ENCODE assay signal across 17 cellular contexts in the genomic region with DNA sequence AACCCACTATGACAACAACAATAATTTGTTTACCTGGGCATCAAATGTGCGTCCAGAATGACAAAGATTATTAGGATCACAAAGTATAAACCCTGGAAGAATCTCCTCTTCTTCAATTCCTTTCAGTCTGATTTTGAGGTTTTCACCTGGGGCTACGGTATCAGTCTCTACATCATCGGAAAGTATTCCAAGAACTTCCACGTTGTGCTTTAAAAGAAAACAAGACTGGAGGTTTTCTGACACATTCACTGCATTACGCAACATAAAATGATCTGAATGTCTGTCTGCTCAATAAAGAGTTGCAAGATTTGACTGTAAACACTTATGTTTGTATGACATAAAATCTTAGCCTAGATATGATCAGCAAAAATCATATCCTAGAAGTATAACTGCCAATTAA. TPM values are rescaled to one million over a fixed set of nuclear protein-coding genes. Genes with fewer than 3 reads are reported as not detected.
DNase-seq lines count a peak whose midpoint lies in the region; ATAC-seq, FAIRE-seq and TF ChIP-seq lines count a peak whose summit lies in the region.
"Had no signal": no experiment of that assay in that cellular context is flagged by ENCODE, and none has a peak within 500 bp of the region (broad histone marks: within the 10 kb centered on the region; RNA-seq: fewer than 3 reads in every experiment).

No MANE protein-coding gene starts in this region.

- H2BK12ac ChIP-seq in H1 (ENCODE audit: low read depth, low read length): no peak overlapping the region

- H3K9me3 ChIP-seq in T-helper 17 cell (ENCODE audit: control insufficient read depth, low read length, poor library complexity, severe bottlenecking) (no peaks in the 10 kb centered on the region), H1 (ENCODE audit: insufficient read depth in 2 of 2, low read depth in 1 of 2, low read length in 1 of 2) (no peaks in the 10 kb centered on the region), osteoblast (ENCODE audit: low read depth, low read length) (no peaks in the 10 kb centered on the region)

- H4K8ac ChIP-seq in H1 (ENCODE audit: extremely low read depth, insufficient read depth, low read length): no peak overlapping the region

- POLR2A ChIA-PET in H1 (lab: Charles Lee; ENCODE audit: partially characterized antibody): interaction anchor here (1.0 kb wide), 1 partner anchor 26 kb away, joined by 3 read pairs; a partner anchor contains a TSS
- POLR2A ChIA-PET in activated CD4-positive, alpha-beta T cell treated with anti-CD3 and anti-CD28 coated beads, Interleukin-2, amount 10 ng/mL, durations not matched to agents 7 days and 5 days (lab: Charles Lee): no interaction called here

- H3K79me2 ChIP-seq in H1 (ENCODE audit: control insufficient read depth in 1 of 2, insufficient read depth in 2 of 2, low read length in 2 of 2): no peaks in the 10 kb centered on the region
- peaks cover 49% of the 10 kb centered on the region for H3K79me2 ChIP-seq in osteoblast (ENCODE audit: insufficient read depth, low read length)

- CTCF ChIA-PET in H1 (lab: Charles Lee; ENCODE audit: partially characterized antibody): no interaction called here
- CTCF ChIA-PET in activated CD4-positive, alpha-beta T cell treated with anti-CD3 and anti-CD28 coated beads, Interleukin-2, amount 10 ng/mL, durations not matched to agents 7 days and 5 days (lab: Charles Lee): interaction anchor here (1.0 kb wide), 1 partner anchor 8 kb away, joined by 3 read pairs; no protein-coding TSS in a partner anchor

- H3K4me1 Mint-ChIP-seq in T-helper 17 cell: peaks cover 2% of the 10 kb centered on the region
- peaks cover 2% of the 10 kb centered on the region for H3K4me1 Mint-ChIP-seq in activated CD4-positive, alpha-beta T cell treated with anti-CD3 and anti-CD28 coated beads, Interleukin-2, amount 10 ng/mL, durations not matched to agents 7 days and 5 days

- no peaks in the 10 kb centered on the region for H3K27me3 ChIP-seq in H1 (replicated peaks in 1 of 4; ENCODE audit: control insufficient read depth in 3 of 4, extremely low read depth in 1 of 4, insufficient read depth in 3 of 4, low read length in 3 of 4)
- no peaks in the 10 kb centered on the region for H3K27me3 ChIP-seq in osteoblast (ENCODE audit: insufficient read depth, low read length)

- no peak overlapping the region for H3K9ac ChIP-seq in H1 (replicated peaks in 1 of 4; ENCODE audit: extremely low read depth in 1 of 4, low read depth in 3 of 4, low read length in 3 of 4)

- no peak overlapping the region for H3K14ac ChIP-seq in H1 (ENCODE audit: insufficient read length)

- no peaks in the 10 kb centered on the region for H3K9me3 Mint-ChIP-seq in activated CD4-positive, alpha-beta T cell treated with anti-CD3 and anti-CD28 coated beads, Interleukin-2, amount 10 ng/mL, durations not matched to agents 7 days and 5 days

- H2BK5ac ChIP-seq in H1 (ENCODE audit: low read depth, low read length): no peak overlapping the region

- H3K4me1 ChIP-seq in H1 (replicated peaks in 1 of 4; ENCODE audit: control insufficient read depth in 3 of 4, insufficient read depth in 4 of 4, low read length in 3 of 4) (no peaks in the 10 kb centered on the region), osteoblast (ENCODE audit: insufficient read depth, low read length) (peaks cover 7% of the 10 kb centered on the region)

- H2AFZ ChIP-seq in H1 (ENCODE audit: low read length) (no peak overlapping the region), osteoblast (ENCODE audit: low read length) (no peak overlapping the region)

- no peak overlapping the region for H2BK120ac ChIP-seq in H1 (replicated peaks; ENCODE audit: low read depth, low read length)

- H3K18ac ChIP-seq in H1 (ENCODE audit: extremely low read depth, low read length): no peak overlapping the region

- H3K27ac ChIP-seq in H1 (ENCODE audit: low read depth, low read length) (no peak overlapping the region), osteoblast (ENCODE audit: low read depth, low read length) (peak overlapping the region; percentile 28)

- ATAC-seq in T-helper 17 cell: no peak
- no peak for ATAC-seq in HG02623 (IDR thresholded peaks at IDR 0.05; ENCODE audit: unreplicated experiment)
- ATAC-seq in GM18867 (IDR thresholded peaks at IDR 0.05; ENCODE audit: unreplicated experiment): no peak

- TF ChIP-seq CTCF in H1 (IDR thresholded peaks at IDR 0.05; ENCODE audit: control extremely low read depth in 1 of 3, insufficient read depth in 1 of 3, low read depth in 1 of 3, low read length in 3 of 3) (no peak), osteoblast (IDR thresholded peaks at IDR 0.05; ENCODE audit: extremely low read depth, low read depth, low read length) (no peak)

- H4K91ac ChIP-seq in H1 (replicated peaks; ENCODE audit: insufficient read length, low read length): no peak overlapping the region

- H2BK15ac ChIP-seq in H1 (ENCODE audit: low read length): no peak overlapping the region

- H3K4me2 ChIP-seq in H1 (ENCODE audit: insufficient read depth in 1 of 2, low read depth in 2 of 2, low read length in 2 of 2): no peak overlapping the region
- H3K4me2 ChIP-seq in osteoblast (ENCODE audit: insufficient read depth, low read length): no peak overlapping the region

- TF ChIP-seq POLR2A in H1 (IDR thresholded peaks at IDR 0.05; ENCODE audit: control extremely low read depth in 1 of 2, low read depth in 2 of 2, low read length in 2 of 2): no peak

- H4K20me1 ChIP-seq in H1 (replicated peaks in 1 of 2; ENCODE audit: control insufficient read depth in 1 of 2, insufficient read depth in 2 of 2, low read length in 2 of 2) (no peaks in the 10 kb centered on the region), osteoblast (ENCODE audit: insufficient read depth, low read length) (peaks cover 13% of the 10 kb centered on the region)

- H2AK5ac ChIP-seq in H1 (ENCODE audit: low read depth, low read length): no peak overlapping the region

- peak overlapping the region; percentile 11 for H3K27ac Mint-ChIP-seq in T-helper 17 cell
- H3K27ac Mint-ChIP-seq in activated CD4-positive, alpha-beta T cell treated with anti-CD3 and anti-CD28 coated beads, Interleukin-2, amount 10 ng/mL, durations not matched to agents 7 days and 5 days: no peak overlapping the region

- H3K36me3 ChIP-seq in H1 (ENCODE audit: control insufficient read depth in 2 of 4, insufficient read depth in 4 of 4, low read length in 3 of 4) (peaks cover 5 to 73% (median 50%) of the 10 kb centered on the region in 4 experiments; a peak in 7 of 8 replicates), osteoblast (ENCODE audit: insufficient read depth, low read length) (peaks cover 80% of the 10 kb centered on the region)

- H3K36me3 Mint-ChIP-seq in T-helper 17 cell (ENCODE audit: low read depth): no peaks in the 10 kb centered on the region
- peaks cover 44% of the 10 kb centered on the region for H3K36me3 Mint-ChIP-seq in activated CD4-positive, alpha-beta T cell treated with anti-CD3 and anti-CD28 coated beads, Interleukin-2, amount 10 ng/mL, durations not matched to agents 7 days and 5 days (ENCODE audit: low read depth)

- H2BK20ac ChIP-seq in H1 (ENCODE audit: low read length): no peak overlapping the region

- H3K4me3 ChIP-seq in H1 (ENCODE audit: extremely low read depth in 1 of 4, insufficient read depth in 2 of 4, low read depth in 3 of 4, low read length in 4 of 4) (no peak overlapping the region), osteoblast (ENCODE audit: insufficient read depth, low read length) (no peak overlapping the region)

- H3K4ac ChIP-seq in H1 (replicated peaks; ENCODE audit: insufficient read length, low read depth, low read length): no peak overlapping the region

- no peak for TF ChIP-seq RAD21 in H1 (IDR thresholded peaks at IDR 0.05 in 1 of 2, conservative IDR thresholded peaks at IDR 0.05 in 1 of 2; ENCODE audit: low read depth in 2 of 2, low read length in 2 of 2)

- H3K23ac ChIP-seq in H1 (ENCODE audit: insufficient read length): no peak overlapping the region

- no peaks in the 10 kb centered on the region for H3K27me3 Mint-ChIP-seq in T-helper 17 cell
- no peaks in the 10 kb centered on the region for H3K27me3 Mint-ChIP-seq in activated CD4-positive, alpha-beta T cell treated with anti-CD3 and anti-CD28 coated beads, Interleukin-2, amount 10 ng/mL, durations not matched to agents 7 days and 5 days

- no peaks in the 10 kb centered on the region for H3K23me2 ChIP-seq in H1 (ENCODE audit: low read depth, low read length)

- DNase-seq in ELR (ENCODE audit: low read depth) (peak; percentile 25), T-helper 17 cell (no peak), H1 (ENCODE audit: low read depth in 1 of 2, low spot score in 2 of 2) (no peak), osteoblast (ENCODE audit: insufficient read length, low spot score, missing footprints) (no peak)
- no peak for DNase-seq in activated CD4-positive, alpha-beta T cell treated with anti-CD3 and anti-CD28 coated beads, Interleukin-2, amount 10 ng/mL, durations not matched to agents 7 days and 5 days
- DNase-seq: C1 segment of cervical spinal cord, DMS153, KG1, MM.1S, NCI-H2029, NCI-H2171 treated with DMSO at 0.1 percent for 48 hours, NCI-H510A, SHP77 had no signal

- H3K4me3 Mint-ChIP-seq in T-helper 17 cell: no peak overlapping the region
- H3K4me3 Mint-ChIP-seq in activated CD4-positive, alpha-beta T cell treated with anti-CD3 and anti-CD28 coated beads, Interleukin-2, amount 10 ng/mL, durations not matched to agents 7 days and 5 days: no peak overlapping the region

- no peak overlapping the region for H3K56ac ChIP-seq in H1 (replicated peaks; ENCODE audit: insufficient read length, low read depth, low read length)

- no peak for TF ChIP-seq EP300 in H1 (IDR thresholded peaks at IDR 0.05; ENCODE audit: borderline replicate concordance in 1 of 2, low read depth in 2 of 2, low read length in 2 of 2)

- H3K79me1 ChIP-seq in H1 (ENCODE audit: low read depth, low read length): no peaks in the 10 kb centered on the region

- no peak overlapping the region for H4K5ac ChIP-seq in H1 (ENCODE audit: insufficient read length, low read depth, low read length)

- no peak for FAIRE-seq in H1 (lab: Jason Lieb, UNC)
- FAIRE-seq: GM12891, RCC 7860 had no signal

- WGBS in H1 (ENCODE audit: extremely low coverage in 1 of 2, insufficient coverage in 1 of 2, insufficient read length in 1 of 2, insufficient replicate concordance in 2 of 2, low coverage in 1 of 2, low lambda C conversion rate in 2 of 2, missing lambda C conversion rate in 1 of 2), 2 experiments: 93% methylated on average over 5 of the region's 5 CpGs; no CpG with 5 or more reads in 1 of the 2 experiments

RNA-seq across cellular contexts. Expression of a gene that starts 26.0 kb away (rescaled TPM):
- 100 to 1,000 TPM; 159 to 186 TPM for total RNA-seq in T-helper 17 cell
- 274 and 292 TPM in 2 replicates for total RNA-seq in H1 (2021; fragmentation: NEBNext Ultra II Directional; extraction: Animal tissue kit (Norgen Biotek cat#: 25700))
- polyA plus RNA-seq in H1 (2011; rRNA removed): 18.0 and 41.3 TPM in 2 replicates
- polyA plus RNA-seq in H1 (2011; cell fraction: cytosol; rRNA removed): 108 TPM
- 11.9 TPM for polyA plus RNA-seq in H1 (2011; cell fraction: nucleus; rRNA removed)
- 131 to 244 TPM (median 141 TPM) in 4 replicates for polyA plus RNA-seq in H1 (2012, experiment 1 of 2)
- 23.5 TPM for polyA plus RNA-seq in H1 (2012, experiment 2 of 2)
- 345 TPM for polyA plus RNA-seq in H1 (2013, experiment 1 of 2)
- 333 TPM for polyA plus RNA-seq in H1 (2013, experiment 2 of 2)
- polyA minus RNA-seq in H1 (2011; rRNA and poly(A)+ RNA removed): 44.8 and 66.0 TPM in 2 replicates
- 110 TPM for polyA minus RNA-seq in H1 (2011; cell fraction: cytosol; rRNA and poly(A)+ RNA removed)
- 58.1 TPM for polyA minus RNA-seq in H1 (2011; cell fraction: nucleus; rRNA and poly(A)+ RNA removed)
- 113 and 126 TPM in 2 replicates for total RNA-seq in osteoblast
- total RNA-seq in activated CD4-positive, alpha-beta T cell treated with anti-CD3 and anti-CD28 coated beads, Interleukin-2, amount 10 ng/mL, durations not matched to agents 7 days and 5 days: 100 to 1,000 TPM; 158 to 182 TPM

RNA-seq across cellular contexts. Expression of a gene that starts 38.4 kb away (rescaled TPM):
- total RNA-seq in T-helper 17 cell (100 to 1,000 TPM; 161 to 203 TPM), osteoblast (109 and 113 TPM in 2 replicates)
- 195 and 204 TPM in 2 replicates for total RNA-seq in H1 (2021; fragmentation: NEBNext Ultra II Directional; extraction: Animal tissue kit (Norgen Biotek cat#: 25700))
- polyA plus RNA-seq in H1 (2011; rRNA removed): 32.9 and 51.0 TPM in 2 replicates
- polyA plus RNA-seq in H1 (2011; cell fraction: cytosol; rRNA removed): 74.0 TPM
- polyA plus RNA-seq in H1 (2011; cell fraction: nucleus; rRNA removed): 22.5 TPM
- polyA plus RNA-seq in H1 (2012, experiment 1 of 2): 87.4 to 164 TPM (median 107 TPM) in 4 replicates
- 29.2 TPM for polyA plus RNA-seq in H1 (2012, experiment 2 of 2)
- polyA plus RNA-seq in H1 (2013, experiment 1 of 2): 131 TPM
- polyA plus RNA-seq in H1 (2013, experiment 2 of 2): 127 TPM
- polyA minus RNA-seq in H1 (2011; rRNA and poly(A)+ RNA removed): 63.8 and 89.3 TPM in 2 replicates
- 65.8 TPM for polyA minus RNA-seq in H1 (2011; cell fraction: cytosol; rRNA and poly(A)+ RNA removed)
- polyA minus RNA-seq in H1 (2011; cell fraction: nucleus; rRNA and poly(A)+ RNA removed): 44.7 TPM
- 100 to 1,000 TPM; 110 to 126 TPM for total RNA-seq in activated CD4-positive, alpha-beta T cell treated with anti-CD3 and anti-CD28 coated beads, Interleukin-2, amount 10 ng/mL, durations not matched to agents 7 days and 5 days
